Comparison of ENCODE assay signal across 1 cellular context in the genomic region with DNA sequence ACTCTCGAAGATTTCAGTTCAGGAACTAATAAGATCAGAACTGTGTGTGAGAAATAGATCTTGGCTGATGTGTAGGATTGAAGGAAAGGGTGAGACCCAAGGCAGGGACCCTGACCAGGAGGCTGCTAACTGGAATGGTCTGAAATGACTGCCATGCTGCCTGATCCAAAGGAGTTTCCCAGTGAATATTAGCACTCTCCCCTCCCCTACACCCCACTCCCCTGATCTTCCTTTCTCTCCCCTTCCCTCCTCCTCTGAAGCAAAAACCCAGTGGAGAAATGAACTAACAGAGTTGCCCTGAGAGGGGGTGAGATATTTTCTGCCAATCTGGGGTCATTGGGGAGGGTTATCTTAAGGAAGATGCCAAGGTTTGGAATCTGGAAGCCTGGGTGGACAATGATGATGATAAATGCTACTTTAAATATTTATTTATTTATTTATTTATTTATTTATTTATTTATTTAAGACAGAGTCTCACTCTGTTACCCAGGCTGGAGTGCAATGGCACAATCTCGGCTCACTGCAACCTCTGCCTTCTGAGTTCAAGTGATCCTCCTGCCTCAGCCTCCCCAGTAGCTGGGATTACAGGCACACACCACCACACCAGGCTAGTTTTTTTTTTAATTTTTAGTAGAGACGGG.
TF ChIP-seq lines count a peak whose summit lies in the region.

No MANE protein-coding gene starts in this region.

TF ChIP-seq in HEK293, 187 proteins besides CTCF, POLR2A, EP300 and RAD21 (continued from another document):
- TF ChIP-seq PRDM10 (tag by site-specific recombination; IDR thresholded peaks at IDR 0.05) (no peak), ZNF768 (tag by site-specific recombination; IDR thresholded peaks at IDR 0.05) (no peak), REPIN1 (tag by site-specific recombination; IDR thresholded peaks at IDR 0.05; ENCODE audit: low read depth) (no peak), SP2 (tag by site-specific recombination; IDR thresholded peaks at IDR 0.05) (no peak), ZNF302 (tag by site-specific recombination; IDR thresholded peaks at IDR 0.05; ENCODE audit: low read depth) (no peak), ZNF560 (tag by site-specific recombination; IDR thresholded peaks at IDR 0.05; ENCODE audit: borderline replicate concordance) (no peak), ZNF223 (tag by site-specific recombination; IDR thresholded peaks at IDR 0.05) (no peak), ZNF624 (tag by site-specific recombination; IDR thresholded peaks at IDR 0.05) (no peak), ZNF239 (tag by site-specific recombination; IDR thresholded peaks at IDR 0.05) (no peak), ZNF140 (tag by site-specific recombination; IDR thresholded peaks at IDR 0.05) (peak; percentile 7; the same call in 1 of the 2 replicates), SP3 (tag by site-specific recombination; IDR thresholded peaks at IDR 0.05) (no peak), ZNF473 (tag by site-specific recombination; IDR thresholded peaks at IDR 0.05) (no peak), ZNF623 (tag by site-specific recombination; IDR thresholded peaks at IDR 0.05) (peak; percentile 27; the same call in 1 of the 2 replicates), ZFP69B (tag by site-specific recombination; IDR thresholded peaks at IDR 0.05) (no peak), ZNF221 (tag by site-specific recombination; IDR thresholded peaks at IDR 0.05; ENCODE audit: borderline replicate concordance) (no peak), WT1 (tag by site-specific recombination; IDR thresholded peaks at IDR 0.05) (no peak), ZNF394 (tag by site-specific recombination; IDR thresholded peaks at IDR 0.05; ENCODE audit: borderline replicate concordance) (peak; percentile 64; the same call in 1 of the 2 replicates), ZNF785 (tag by site-specific recombination; IDR thresholded peaks at IDR 0.05) (no peak), MYNN (tag by site-specific recombination; IDR thresholded peaks at IDR 0.05; ENCODE audit: borderline replicate concordance) (no peak), ZNF791 (tag by site-specific recombination; IDR thresholded peaks at IDR 0.05) (no peak), ZBTB8A (tag by site-specific recombination; IDR thresholded peaks at IDR 0.05) (0 out of 2 replicates have a peak, but pooled peaks have one; percentile 20)
- TF ChIP-seq, protein P1, sequence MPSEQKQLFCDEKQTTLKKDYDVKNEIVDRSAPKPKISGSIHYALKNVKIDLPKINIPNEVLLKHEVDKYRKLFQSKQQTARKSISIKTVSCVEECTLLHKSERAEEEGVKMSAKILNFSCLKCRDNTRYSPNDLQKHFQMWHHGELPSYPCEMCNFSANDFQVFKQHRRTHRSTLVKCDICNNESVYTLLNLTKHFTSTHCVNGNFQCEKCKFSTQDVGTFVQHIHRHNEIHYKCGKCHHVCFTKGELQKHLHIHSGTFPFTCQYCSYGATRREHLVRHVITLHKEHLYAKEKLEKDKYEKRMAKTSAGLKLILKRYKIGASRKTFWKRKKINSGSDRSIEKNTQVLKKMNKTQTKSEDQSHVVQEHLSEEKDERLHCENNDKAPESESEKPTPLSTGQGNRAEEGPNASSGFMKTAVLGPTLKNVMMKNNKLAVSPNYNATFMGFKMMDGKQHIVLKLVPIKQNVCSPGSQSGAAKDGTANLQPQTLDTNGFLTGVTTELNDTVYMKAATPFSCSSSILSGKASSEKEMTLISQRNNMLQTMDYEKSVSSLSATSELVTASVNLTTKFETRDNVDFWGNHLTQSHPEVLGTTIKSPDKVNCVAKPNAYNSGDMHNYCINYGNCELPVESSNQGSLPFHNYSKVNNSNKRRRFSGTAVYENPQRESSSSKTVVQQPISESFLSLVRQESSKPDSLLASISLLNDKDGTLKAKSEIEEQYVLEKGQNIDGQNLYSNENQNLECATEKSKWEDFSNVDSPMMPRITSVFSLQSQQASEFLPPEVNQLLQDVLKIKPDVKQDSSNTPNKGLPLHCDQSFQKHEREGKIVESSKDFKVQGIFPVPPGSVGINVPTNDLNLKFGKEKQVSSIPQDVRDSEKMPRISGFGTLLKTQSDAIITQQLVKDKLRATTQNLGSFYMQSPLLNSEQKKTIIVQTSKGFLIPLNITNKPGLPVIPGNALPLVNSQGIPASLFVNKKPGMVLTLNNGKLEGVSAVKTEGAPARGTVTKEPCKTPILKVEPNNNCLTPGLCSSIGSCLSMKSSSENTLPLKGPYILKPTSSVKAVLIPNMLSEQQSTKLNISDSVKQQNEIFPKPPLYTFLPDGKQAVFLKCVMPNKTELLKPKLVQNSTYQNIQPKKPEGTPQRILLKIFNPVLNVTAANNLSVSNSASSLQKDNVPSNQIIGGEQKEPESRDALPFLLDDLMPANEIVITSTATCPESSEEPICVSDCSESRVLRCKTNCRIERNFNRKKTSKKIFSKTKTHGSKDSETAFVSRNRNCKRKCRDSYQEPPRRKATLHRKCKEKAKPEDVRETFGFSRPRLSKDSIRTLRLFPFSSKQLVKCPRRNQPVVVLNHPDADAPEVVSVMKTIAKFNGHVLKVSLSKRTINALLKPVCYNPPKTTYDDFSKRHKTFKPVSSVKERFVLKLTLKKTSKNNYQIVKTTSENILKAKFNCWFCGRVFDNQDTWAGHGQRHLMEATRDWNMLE (tag by site-specific recombination; conservative IDR thresholded peaks at IDR 0.05; ENCODE audit: low read depth): peak; percentile 66
- TF ChIP-seq, protein P2, sequence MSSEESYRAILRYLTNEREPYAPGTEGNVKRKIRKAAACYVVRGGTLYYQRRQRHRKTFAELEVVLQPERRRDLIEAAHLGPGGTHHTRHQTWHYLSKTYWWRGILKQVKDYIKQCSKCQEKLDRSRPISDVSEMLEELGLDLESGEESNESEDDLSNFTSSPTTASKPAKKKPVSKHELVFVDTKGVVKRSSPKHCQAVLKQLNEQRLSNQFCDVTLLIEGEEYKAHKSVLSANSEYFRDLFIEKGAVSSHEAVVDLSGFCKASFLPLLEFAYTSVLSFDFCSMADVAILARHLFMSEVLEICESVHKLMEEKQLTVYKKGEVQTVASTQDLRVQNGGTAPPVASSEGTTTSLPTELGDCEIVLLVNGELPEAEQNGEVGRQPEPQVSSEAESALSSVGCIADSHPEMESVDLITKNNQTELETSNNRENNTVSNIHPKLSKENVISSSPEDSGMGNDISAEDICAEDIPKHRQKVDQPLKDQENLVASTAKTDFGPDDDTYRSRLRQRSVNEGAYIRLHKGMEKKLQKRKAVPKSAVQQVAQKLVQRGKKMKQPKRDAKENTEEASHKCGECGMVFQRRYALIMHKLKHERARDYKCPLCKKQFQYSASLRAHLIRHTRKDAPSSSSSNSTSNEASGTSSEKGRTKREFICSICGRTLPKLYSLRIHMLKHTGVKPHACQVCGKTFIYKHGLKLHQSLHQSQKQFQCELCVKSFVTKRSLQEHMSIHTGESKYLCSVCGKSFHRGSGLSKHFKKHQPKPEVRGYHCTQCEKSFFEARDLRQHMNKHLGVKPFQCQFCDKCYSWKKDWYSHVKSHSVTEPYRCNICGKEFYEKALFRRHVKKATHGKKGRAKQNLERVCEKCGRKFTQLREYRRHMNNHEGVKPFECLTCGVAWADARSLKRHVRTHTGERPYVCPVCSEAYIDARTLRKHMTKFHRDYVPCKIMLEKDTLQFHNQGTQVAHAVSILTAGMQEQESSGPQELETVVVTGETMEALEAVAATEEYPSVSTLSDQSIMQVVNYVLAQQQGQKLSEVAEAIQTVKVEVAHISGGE (tag by site-specific recombination; conservative IDR thresholded peaks at IDR 0.05; ENCODE audit: low read depth): peak; percentile 44; the same call in 1 of the 2 replicates
TF ChIP-seq in HEK293: peak in this region for 7.
